ENCODE assay signal across 1 cellular context in the genomic region with DNA sequence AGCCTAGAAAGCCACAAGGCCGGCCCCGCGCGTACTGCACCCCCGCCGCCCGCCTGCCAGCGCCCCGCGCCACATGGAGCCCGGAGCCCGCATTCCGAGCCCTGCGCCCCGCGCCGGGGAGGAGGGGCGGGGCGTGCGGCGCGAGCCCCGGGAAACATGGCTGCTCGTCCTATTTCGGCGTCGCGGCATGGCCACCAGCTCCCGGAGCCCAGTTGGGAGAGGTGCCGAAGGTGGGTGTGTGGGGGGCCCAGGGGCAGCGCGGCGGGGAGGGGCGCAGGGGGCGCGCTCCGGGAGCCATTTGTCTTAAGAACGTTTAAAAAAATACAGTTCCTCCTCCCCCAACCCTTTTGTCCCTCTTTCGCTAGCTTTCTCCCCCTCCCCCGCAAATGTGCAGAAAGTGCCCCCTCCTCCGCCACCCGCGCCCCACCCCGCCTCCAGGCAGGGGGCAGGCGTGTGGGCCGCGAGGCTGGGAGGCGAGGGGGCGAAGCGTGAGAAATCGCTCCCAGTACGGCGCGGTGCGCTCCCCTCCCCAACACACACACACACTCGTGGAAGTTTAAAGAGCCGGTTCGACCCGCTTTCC.
TF ChIP-seq lines count a peak whose summit lies in the region.

No MANE protein-coding gene starts in this region.

TF ChIP-seq in HEK293, 187 proteins besides CTCF, POLR2A, EP300 and RAD21 (continued from another document and continues in another):
- TF ChIP-seq, protein P1, sequence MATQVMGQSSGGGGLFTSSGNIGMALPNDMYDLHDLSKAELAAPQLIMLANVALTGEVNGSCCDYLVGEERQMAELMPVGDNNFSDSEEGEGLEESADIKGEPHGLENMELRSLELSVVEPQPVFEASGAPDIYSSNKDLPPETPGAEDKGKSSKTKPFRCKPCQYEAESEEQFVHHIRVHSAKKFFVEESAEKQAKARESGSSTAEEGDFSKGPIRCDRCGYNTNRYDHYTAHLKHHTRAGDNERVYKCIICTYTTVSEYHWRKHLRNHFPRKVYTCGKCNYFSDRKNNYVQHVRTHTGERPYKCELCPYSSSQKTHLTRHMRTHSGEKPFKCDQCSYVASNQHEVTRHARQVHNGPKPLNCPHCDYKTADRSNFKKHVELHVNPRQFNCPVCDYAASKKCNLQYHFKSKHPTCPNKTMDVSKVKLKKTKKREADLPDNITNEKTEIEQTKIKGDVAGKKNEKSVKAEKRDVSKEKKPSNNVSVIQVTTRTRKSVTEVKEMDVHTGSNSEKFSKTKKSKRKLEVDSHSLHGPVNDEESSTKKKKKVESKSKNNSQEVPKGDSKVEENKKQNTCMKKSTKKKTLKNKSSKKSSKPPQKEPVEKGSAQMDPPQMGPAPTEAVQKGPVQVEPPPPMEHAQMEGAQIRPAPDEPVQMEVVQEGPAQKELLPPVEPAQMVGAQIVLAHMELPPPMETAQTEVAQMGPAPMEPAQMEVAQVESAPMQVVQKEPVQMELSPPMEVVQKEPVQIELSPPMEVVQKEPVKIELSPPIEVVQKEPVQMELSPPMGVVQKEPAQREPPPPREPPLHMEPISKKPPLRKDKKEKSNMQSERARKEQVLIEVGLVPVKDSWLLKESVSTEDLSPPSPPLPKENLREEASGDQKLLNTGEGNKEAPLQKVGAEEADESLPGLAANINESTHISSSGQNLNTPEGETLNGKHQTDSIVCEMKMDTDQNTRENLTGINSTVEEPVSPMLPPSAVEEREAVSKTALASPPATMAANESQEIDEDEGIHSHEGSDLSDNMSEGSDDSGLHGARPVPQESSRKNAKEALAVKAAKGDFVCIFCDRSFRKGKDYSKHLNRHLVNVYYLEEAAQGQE (tag by site-specific recombination; IDR thresholded peaks at IDR 0.05), result no peak
- TF ChIP-seq, protein P2, sequence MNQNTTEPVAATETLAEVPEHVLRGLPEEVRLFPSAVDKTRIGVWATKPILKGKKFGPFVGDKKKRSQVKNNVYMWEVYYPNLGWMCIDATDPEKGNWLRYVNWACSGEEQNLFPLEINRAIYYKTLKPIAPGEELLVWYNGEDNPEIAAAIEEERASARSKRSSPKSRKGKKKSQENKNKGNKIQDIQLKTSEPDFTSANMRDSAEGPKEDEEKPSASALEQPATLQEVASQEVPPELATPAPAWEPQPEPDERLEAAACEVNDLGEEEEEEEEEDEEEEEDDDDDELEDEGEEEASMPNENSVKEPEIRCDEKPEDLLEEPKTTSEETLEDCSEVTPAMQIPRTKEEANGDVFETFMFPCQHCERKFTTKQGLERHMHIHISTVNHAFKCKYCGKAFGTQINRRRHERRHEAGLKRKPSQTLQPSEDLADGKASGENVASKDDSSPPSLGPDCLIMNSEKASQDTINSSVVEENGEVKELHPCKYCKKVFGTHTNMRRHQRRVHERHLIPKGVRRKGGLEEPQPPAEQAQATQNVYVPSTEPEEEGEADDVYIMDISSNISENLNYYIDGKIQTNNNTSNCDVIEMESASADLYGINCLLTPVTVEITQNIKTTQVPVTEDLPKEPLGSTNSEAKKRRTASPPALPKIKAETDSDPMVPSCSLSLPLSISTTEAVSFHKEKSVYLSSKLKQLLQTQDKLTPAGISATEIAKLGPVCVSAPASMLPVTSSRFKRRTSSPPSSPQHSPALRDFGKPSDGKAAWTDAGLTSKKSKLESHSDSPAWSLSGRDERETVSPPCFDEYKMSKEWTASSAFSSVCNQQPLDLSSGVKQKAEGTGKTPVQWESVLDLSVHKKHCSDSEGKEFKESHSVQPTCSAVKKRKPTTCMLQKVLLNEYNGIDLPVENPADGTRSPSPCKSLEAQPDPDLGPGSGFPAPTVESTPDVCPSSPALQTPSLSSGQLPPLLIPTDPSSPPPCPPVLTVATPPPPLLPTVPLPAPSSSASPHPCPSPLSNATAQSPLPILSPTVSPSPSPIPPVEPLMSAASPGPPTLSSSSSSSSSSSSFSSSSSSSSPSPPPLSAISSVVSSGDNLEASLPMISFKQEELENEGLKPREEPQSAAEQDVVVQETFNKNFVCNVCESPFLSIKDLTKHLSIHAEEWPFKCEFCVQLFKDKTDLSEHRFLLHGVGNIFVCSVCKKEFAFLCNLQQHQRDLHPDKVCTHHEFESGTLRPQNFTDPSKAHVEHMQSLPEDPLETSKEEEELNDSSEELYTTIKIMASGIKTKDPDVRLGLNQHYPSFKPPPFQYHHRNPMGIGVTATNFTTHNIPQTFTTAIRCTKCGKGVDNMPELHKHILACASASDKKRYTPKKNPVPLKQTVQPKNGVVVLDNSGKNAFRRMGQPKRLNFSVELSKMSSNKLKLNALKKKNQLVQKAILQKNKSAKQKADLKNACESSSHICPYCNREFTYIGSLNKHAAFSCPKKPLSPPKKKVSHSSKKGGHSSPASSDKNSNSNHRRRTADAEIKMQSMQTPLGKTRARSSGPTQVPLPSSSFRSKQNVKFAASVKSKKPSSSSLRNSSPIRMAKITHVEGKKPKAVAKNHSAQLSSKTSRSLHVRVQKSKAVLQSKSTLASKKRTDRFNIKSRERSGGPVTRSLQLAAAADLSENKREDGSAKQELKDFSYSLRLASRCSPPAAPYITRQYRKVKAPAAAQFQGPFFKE (tag by site-specific recombination; IDR thresholded peaks at IDR 0.05; ENCODE audit: borderline replicate concordance), result no peak
- TF ChIP-seq GLIS1 (tag by site-specific recombination; IDR thresholded peaks at IDR 0.05) (peak; percentile 94), ZNF785 (tag by site-specific recombination; IDR thresholded peaks at IDR 0.05) (no peak), ZSCAN30 (tag by site-specific recombination; IDR thresholded peaks at IDR 0.05) (peak; percentile 57), ZNF664 (tag by site-specific recombination; IDR thresholded peaks at IDR 0.05) (no peak), ZFP41 (tag by site-specific recombination; IDR thresholded peaks at IDR 0.05; ENCODE audit: borderline replicate concordance) (no peak), ZNF48 (tag by site-specific recombination; IDR thresholded peaks at IDR 0.05) (no peak), ZIC2 (tag by site-specific recombination; IDR thresholded peaks at IDR 0.05) (peak; percentile 83), ZNF202 (tag by site-specific recombination; IDR thresholded peaks at IDR 0.05; ENCODE audit: borderline replicate concordance) (no peak), ZNF19 (tag by site-specific recombination; IDR thresholded peaks at IDR 0.05; ENCODE audit: low read depth) (no peak), ZFP69B (tag by site-specific recombination; IDR thresholded peaks at IDR 0.05) (peak; percentile 45), ZNF24 (tag by site-specific recombination; IDR thresholded peaks at IDR 0.05) (peak; percentile 23; the same call in 1 of the 2 replicates), ZNF501 (tag by site-specific recombination; IDR thresholded peaks at IDR 0.05) (no peak), ZNF548 (tag by site-specific recombination; IDR thresholded peaks at IDR 0.05) (no peak), ZNF629 (tag by site-specific recombination; IDR thresholded peaks at IDR 0.05) (0 out of 2 replicates have a peak, but pooled peaks have one; percentile 15), GLI2 (tag by site-specific recombination; IDR thresholded peaks at IDR 0.05; ENCODE audit: borderline replicate concordance, low read depth) (no peak), ZNF366 (tag by site-specific recombination; conservative IDR thresholded peaks at IDR 0.05) (no peak)
- TF ChIP-seq, protein P3, sequence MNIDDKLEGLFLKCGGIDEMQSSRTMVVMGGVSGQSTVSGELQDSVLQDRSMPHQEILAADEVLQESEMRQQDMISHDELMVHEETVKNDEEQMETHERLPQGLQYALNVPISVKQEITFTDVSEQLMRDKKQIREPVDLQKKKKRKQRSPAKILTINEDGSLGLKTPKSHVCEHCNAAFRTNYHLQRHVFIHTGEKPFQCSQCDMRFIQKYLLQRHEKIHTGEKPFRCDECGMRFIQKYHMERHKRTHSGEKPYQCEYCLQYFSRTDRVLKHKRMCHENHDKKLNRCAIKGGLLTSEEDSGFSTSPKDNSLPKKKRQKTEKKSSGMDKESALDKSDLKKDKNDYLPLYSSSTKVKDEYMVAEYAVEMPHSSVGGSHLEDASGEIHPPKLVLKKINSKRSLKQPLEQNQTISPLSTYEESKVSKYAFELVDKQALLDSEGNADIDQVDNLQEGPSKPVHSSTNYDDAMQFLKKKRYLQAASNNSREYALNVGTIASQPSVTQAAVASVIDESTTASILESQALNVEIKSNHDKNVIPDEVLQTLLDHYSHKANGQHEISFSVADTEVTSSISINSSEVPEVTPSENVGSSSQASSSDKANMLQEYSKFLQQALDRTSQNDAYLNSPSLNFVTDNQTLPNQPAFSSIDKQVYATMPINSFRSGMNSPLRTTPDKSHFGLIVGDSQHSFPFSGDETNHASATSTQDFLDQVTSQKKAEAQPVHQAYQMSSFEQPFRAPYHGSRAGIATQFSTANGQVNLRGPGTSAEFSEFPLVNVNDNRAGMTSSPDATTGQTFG (tag by site-specific recombination; IDR thresholded peaks at IDR 0.05; ENCODE audit: borderline replicate concordance), result no peak
- TF ChIP-seq, protein P4, sequence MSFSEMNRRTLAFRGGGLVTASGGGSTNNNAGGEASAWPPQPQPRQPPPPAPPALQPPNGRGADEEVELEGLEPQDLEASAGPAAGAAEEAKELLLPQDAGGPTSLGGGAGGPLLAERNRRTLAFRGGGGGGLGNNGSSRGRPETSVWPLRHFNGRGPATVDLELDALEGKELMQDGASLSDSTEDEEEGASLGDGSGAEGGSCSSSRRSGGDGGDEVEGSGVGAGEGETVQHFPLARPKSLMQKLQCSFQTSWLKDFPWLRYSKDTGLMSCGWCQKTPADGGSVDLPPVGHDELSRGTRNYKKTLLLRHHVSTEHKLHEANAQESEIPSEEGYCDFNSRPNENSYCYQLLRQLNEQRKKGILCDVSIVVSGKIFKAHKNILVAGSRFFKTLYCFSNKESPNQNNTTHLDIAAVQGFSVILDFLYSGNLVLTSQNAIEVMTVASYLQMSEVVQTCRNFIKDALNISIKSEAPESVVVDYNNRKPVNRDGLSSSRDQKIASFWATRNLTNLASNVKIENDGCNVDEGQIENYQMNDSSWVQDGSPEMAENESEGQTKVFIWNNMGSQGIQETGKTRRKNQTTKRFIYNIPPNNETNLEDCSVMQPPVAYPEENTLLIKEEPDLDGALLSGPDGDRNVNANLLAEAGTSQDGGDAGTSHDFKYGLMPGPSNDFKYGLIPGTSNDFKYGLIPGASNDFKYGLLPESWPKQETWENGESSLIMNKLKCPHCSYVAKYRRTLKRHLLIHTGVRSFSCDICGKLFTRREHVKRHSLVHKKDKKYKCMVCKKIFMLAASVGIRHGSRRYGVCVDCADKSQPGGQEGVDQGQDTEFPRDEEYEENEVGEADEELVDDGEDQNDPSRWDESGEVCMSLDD (tag by site-specific recombination; IDR thresholded peaks at IDR 0.05), result peak; percentile 91
- TF ChIP-seq, protein P5, sequence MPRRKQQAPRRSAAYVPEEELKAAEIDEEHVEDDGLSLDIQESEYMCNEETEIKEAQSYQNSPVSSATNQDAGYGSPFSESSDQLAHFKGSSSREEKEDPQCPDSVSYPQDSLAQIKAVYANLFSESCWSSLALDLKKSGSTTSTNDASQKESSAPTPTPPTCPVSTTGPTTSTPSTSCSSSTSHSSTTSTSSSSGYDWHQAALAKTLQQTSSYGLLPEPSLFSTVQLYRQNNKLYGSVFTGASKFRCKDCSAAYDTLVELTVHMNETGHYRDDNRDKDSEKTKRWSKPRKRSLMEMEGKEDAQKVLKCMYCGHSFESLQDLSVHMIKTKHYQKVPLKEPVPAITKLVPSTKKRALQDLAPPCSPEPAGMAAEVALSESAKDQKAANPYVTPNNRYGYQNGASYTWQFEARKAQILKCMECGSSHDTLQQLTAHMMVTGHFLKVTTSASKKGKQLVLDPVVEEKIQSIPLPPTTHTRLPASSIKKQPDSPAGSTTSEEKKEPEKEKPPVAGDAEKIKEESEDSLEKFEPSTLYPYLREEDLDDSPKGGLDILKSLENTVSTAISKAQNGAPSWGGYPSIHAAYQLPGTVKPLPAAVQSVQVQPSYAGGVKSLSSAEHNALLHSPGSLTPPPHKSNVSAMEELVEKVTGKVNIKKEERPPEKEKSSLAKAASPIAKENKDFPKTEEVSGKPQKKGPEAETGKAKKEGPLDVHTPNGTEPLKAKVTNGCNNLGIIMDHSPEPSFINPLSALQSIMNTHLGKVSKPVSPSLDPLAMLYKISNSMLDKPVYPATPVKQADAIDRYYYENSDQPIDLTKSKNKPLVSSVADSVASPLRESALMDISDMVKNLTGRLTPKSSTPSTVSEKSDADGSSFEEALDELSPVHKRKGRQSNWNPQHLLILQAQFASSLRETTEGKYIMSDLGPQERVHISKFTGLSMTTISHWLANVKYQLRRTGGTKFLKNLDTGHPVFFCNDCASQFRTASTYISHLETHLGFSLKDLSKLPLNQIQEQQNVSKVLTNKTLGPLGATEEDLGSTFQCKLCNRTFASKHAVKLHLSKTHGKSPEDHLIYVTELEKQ (tag by site-specific recombination; IDR thresholded peaks at IDR 0.05; ENCODE audit: borderline replicate concordance), result no peak
- TF ChIP-seq, protein P6, sequence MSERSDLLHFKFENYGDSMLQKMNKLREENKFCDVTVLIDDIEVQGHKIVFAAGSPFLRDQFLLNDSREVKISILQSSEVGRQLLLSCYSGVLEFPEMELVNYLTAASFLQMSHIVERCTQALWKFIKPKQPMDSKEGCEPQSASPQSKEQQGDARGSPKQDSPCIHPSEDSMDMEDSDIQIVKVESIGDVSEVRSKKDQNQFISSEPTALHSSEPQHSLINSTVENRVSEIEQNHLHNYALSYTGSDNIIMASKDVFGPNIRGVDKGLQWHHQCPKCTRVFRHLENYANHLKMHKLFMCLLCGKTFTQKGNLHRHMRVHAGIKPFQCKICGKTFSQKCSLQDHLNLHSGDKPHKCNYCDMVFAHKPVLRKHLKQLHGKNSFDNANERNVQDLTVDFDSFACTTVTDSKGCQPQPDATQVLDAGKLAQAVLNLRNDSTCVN (tag by site-specific recombination; optimal IDR thresholded peaks at IDR 0.05), result peak; percentile 68
- TF ChIP-seq, protein P7, sequence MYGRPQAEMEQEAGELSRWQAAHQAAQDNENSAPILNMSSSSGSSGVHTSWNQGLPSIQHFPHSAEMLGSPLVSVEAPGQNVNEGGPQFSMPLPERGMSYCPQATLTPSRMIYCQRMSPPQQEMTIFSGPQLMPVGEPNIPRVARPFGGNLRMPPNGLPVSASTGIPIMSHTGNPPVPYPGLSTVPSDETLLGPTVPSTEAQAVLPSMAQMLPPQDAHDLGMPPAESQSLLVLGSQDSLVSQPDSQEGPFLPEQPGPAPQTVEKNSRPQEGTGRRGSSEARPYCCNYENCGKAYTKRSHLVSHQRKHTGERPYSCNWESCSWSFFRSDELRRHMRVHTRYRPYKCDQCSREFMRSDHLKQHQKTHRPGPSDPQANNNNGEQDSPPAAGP (tag by site-specific recombination; IDR thresholded peaks at IDR 0.05), result peak; percentile 84
- TF ChIP-seq, protein P8, sequence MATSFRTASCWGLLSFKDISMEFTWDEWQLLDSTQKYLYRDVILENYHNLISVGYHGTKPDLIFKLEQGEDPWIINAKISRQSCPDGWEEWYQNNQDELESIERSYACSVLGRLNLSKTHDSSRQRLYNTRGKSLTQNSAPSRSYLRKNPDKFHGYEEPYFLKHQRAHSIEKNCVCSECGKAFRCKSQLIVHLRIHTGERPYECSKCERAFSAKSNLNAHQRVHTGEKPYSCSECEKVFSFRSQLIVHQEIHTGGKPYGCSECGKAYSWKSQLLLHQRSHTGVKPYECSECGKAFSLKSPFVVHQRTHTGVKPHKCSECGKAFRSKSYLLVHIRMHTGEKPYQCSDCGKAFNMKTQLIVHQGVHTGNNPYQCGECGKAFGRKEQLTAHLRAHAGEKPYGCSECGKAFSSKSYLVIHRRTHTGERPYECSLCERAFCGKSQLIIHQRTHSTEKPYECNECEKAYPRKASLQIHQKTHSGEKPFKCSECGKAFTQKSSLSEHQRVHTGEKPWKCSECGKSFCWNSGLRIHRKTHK (tag by site-specific recombination; IDR thresholded peaks at IDR 0.05), result no peak
